Comparison of ENCODE assay signal across 2 cellular contexts in the genomic region with DNA sequence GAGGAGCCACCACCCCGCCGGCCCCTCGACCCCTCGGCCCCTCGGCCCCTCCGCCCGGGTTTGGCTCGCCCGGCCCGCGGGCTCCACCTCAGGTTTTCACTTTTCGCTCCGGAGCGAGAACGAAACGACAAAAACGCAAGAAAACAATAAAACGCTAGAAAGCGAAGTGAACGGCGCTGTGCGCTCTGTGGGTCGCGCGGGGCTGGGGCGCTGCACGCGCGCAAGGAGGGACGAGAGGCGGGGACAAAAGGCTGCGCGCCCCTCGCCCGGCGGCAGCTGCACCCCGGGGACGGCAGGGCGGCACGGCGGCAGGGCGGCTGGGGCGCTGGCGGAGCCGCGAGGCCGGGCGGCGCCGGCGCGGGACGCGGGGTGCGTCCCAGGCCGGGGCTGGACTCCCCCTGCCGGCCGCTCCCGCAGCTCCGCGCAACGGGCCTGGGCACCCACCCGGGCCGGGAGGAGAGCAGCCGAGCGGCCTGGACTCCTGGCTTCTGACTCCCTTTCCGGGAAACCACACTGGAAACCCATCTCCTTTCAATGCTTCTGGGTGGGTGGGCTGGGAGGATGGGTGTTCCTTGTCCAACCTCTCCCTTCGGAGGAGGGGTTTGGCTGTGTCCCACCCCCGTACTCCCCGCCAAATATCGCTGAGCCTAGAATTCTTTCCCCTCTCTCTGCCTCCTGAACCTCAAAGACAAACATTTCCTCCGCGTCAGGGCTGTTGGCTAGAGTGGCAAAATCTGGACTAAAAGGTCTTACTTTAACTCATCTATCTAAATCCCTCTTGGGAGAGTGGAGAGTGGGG.
TF ChIP-seq lines count a peak whose summit lies in the region.

No MANE protein-coding gene starts in this region.

TF ChIP-seq in HCT116, 20 proteins besides CTCF, POLR2A, EP300 and RAD21 (continued from another document):
- TF ChIP-seq ELF1 (IDR thresholded peaks at IDR 0.05; ENCODE audit: borderline replicate concordance, low read depth) (no peak), POLR2AphosphoS5 (IDR thresholded peaks at IDR 0.05; ENCODE audit: low read depth, low read length) (peak; percentile 49), REST (IDR thresholded peaks at IDR 0.05; ENCODE audit: low read depth) (no peak), SRF (IDR thresholded peaks at IDR 0.05; ENCODE audit: low read depth) (no peak), EZH2phosphoT487 (IDR thresholded peaks at IDR 0.05; ENCODE audit: borderline replicate concordance) (no peak), FOSL1 (IDR thresholded peaks at IDR 0.05; ENCODE audit: low read depth) (no peak), ZNF274 (IDR thresholded peaks at IDR 0.05; ENCODE audit: low read depth, low read length) (no peak), ZBTB33 (IDR thresholded peaks at IDR 0.05; ENCODE audit: extremely low read depth, insufficient replicate concordance, low read length) (no peak), MAX (IDR thresholded peaks at IDR 0.05) (peak; percentile 15; the same call in 1 of the 2 replicates), EZH2 (IDR thresholded peaks at IDR 0.05) (no peak), SP1 (IDR thresholded peaks at IDR 0.05; ENCODE audit: low read depth) (no peak), TCF7L2 (IDR thresholded peaks at IDR 0.05; ENCODE audit: borderline replicate concordance, extremely low read depth, insufficient read depth, insufficient read length) (no peak), EGR1 (IDR thresholded peaks at IDR 0.05; ENCODE audit: low read depth) (no peak), CEBPB (IDR thresholded peaks at IDR 0.05; ENCODE audit: low read depth) (no peak), YY1 (IDR thresholded peaks at IDR 0.05; ENCODE audit: extremely low read depth, insufficient replicate concordance, low read depth, low read length) (no peak), JUND (IDR thresholded peaks at IDR 0.05) (no peak)
- TF ChIP-seq, protein P1, sequence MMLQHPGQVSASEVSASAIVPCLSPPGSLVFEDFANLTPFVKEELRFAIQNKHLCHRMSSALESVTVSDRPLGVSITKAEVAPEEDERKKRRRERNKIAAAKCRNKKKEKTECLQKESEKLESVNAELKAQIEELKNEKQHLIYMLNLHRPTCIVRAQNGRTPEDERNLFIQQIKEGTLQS (IDR thresholded peaks at IDR 0.05) = no peak
TF ChIP-seq in HCT116: peak in this region for 3.

TF ChIP-seq in SK-N-SH, 30 proteins besides CTCF, POLR2A, EP300 and RAD21 (continued from another document):
- TF ChIP-seq ZBTB33 (IDR thresholded peaks at IDR 0.05; ENCODE audit: borderline replicate concordance, low read depth) = 0 out of 2 replicates have a peak, but pooled peaks have one; percentile 5
- TF ChIP-seq POLR2AphosphoS5 (IDR thresholded peaks at IDR 0.05; ENCODE audit: low read depth, low read length) = peak; percentile 23
